In the genomic region with DNA sequence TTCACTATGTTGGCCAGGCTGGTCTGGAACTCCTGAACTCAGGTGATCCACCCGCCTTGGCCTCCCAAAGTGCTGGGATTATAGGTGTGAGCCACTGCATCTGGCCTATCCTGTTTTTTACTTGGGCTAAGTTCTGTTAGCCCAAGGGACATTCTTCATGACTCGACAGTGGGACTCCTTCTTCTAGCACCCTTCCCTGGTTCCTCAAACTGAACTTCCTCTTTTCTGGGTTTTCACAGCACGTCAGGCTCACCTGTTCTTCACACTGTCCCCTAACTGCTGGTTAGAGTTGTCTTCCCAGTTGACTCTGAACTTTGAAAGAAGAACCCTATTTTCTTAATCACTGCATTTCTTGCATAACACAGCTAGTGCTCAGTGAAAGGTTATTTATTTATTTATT, we compare ENCODE assay signal across 15 cellular contexts. TPM values are rescaled to one million over a fixed set of nuclear protein-coding genes. Genes with fewer than 3 reads are reported as not detected.
DNase-seq lines count a peak whose midpoint lies in the region; ATAC-seq and TF ChIP-seq lines count a peak whose summit lies in the region.
"Had no signal": no experiment of that assay in that cellular context is flagged by ENCODE, and none has a peak within 500 bp of the region (broad histone marks: within the 10 kb centered on the region; RNA-seq: fewer than 3 reads in every experiment).

No MANE protein-coding gene starts in this region.

- TF ChIP-seq CTCF in RWPE1 (conservative IDR thresholded peaks at IDR 0.05; ENCODE audit: low read depth) = no peak

- peak; percentile 81 for DNase-seq in germinal center (ENCODE audit: low spot score)
- DNase-seq in RWPE1 (ENCODE audit: low spot score) = no peak
- no peak for DNase-seq in activated T-cell treated with anti-CD3 and anti-CD28 coated beads, Interleukin-2, amount 50 U/mL, for 4 hours
- no peak for DNase-seq in medulla oblongata (ENCODE audit: extremely low spot score)
- DNase-seq in nucleus accumbens (lab: John Stamatoyannopoulos, UW) = no peak
- DNase-seq: H9; NCI-H1417; NCI-H82; retina; stimulated activated CD4-positive, alpha-beta T cell treated with anti-CD3 and anti-CD28 coated beads, Interleukin-4, amount 100 ng/mL, for 4 hours had no signal

- POLR2A ChIA-PET in RWPE1 (lab: Yijun Ruan, JAX; ENCODE audit: low non-redundant PET) = interaction anchor here (0.7 kb wide), 1 partner anchor 119 kb away, joined by 10 read pairs; no protein-coding TSS in a partner anchor

- CTCF ChIA-PET in RWPE1 (lab: Yijun Ruan, JAX) = interaction anchor here (0.7 to 0.8 kb wide), 2 partner anchors 14 to 16 kb away, joined by 4 read pairs; no protein-coding TSS in a partner anchor

- no peak overlapping the region for H3K27ac ChIP-seq in RWPE1

- H3K27me3 Mint-ChIP-seq in activated T-cell treated with anti-CD3 and anti-CD28 coated beads, Interleukin-2, amount 50 U/mL, for 4 hours (ENCODE audit: low read depth) = peaks cover 3% of the 10 kb centered on the region

- no peaks in the 10 kb centered on the region for H3K4me1 Mint-ChIP-seq in activated T-cell treated with anti-CD3 and anti-CD28 coated beads, Interleukin-2, amount 50 U/mL, for 4 hours (ENCODE audit: low read depth)

- H3K9me3 Mint-ChIP-seq in activated T-cell treated with anti-CD3 and anti-CD28 coated beads, Interleukin-2, amount 50 U/mL, for 4 hours = no peaks in the 10 kb centered on the region
- H3K9me3 Mint-ChIP-seq: activated naive CD4-positive, alpha-beta T cell treated with anti-CD3 and anti-CD28 coated beads, Interleukin-2, amount 50 U/mL, for 72 hours; H9 had no signal

- ATAC-seq in GM18861 (IDR thresholded peaks at IDR 0.05; ENCODE audit: unreplicated experiment) = peak; percentile 69
- peak; percentile 76 for ATAC-seq in GM21619 (IDR thresholded peaks at IDR 0.05; ENCODE audit: unreplicated experiment)
- ATAC-seq in HG03571 (IDR thresholded peaks at IDR 0.05; ENCODE audit: unreplicated experiment) = peak; percentile 67
- no peak for ATAC-seq in activated T-cell treated with anti-CD3 and anti-CD28 coated beads, Interleukin-2, amount 50 U/mL, for 4 hours
- ATAC-seq: activated naive CD4-positive, alpha-beta T cell treated with anti-CD3 and anti-CD28 coated beads, Interleukin-2, amount 50 U/mL, for 72 hours; mucosa of descending colon had no signal

- no peak overlapping the region for H3K4me3 Mint-ChIP-seq in activated T-cell treated with anti-CD3 and anti-CD28 coated beads, Interleukin-2, amount 50 U/mL, for 4 hours
- H3K4me3 Mint-ChIP-seq: H9 had no signal

- H3K36me3 Mint-ChIP-seq in activated T-cell treated with anti-CD3 and anti-CD28 coated beads, Interleukin-2, amount 50 U/mL, for 4 hours (ENCODE audit: insufficient read depth) = no peaks in the 10 kb centered on the region
- H3K36me3 Mint-ChIP-seq: activated naive CD4-positive, alpha-beta T cell treated with anti-CD3 and anti-CD28 coated beads, Interleukin-2, amount 50 U/mL, for 72 hours had no signal

RNA-seq across cellular contexts. Expression of gene CABP1, which starts 22.5 kb away (rescaled TPM):
- under 1 TPM in 2 of 3 donors, not detected in 1; 0.18 to 0.26 TPM for total RNA-seq in activated T-cell treated with anti-CD3 and anti-CD28 coated beads, Interleukin-2, amount 50 U/mL, for 4 hours

RNA-seq across cellular contexts. Expression of gene MLEC, which starts 24.1 kb away (rescaled TPM):
- total RNA-seq in activated T-cell treated with anti-CD3 and anti-CD28 coated beads, Interleukin-2, amount 50 U/mL, for 4 hours = 100 to 1,000 TPM; 153 to 172 (median 153) TPM

RNA-seq across cellular contexts. Expression of gene UNC119B, which starts 47.4 kb away (rescaled TPM):
- total RNA-seq in activated T-cell treated with anti-CD3 and anti-CD28 coated beads, Interleukin-2, amount 50 U/mL, for 4 hours = 10 to 100 TPM; 17.0 to 20.4 (median 17.0) TPM

Comparison
In these comparisons a context has a peak if more than half of its experiments do, and no peak if none do; other contexts are left out.
1. ATAC-seq: peak in GM18861 (single experiment), GM21619 (single experiment) and HG03571 (single experiment); none in activated T-cell treated with anti-CD3 and anti-CD28 coated beads, Interleukin-2, amount 50 U/mL, for 4 hours (0 of 2).